Comparison of ENCODE assay signal across 10 cellular contexts in the genomic region with DNA sequence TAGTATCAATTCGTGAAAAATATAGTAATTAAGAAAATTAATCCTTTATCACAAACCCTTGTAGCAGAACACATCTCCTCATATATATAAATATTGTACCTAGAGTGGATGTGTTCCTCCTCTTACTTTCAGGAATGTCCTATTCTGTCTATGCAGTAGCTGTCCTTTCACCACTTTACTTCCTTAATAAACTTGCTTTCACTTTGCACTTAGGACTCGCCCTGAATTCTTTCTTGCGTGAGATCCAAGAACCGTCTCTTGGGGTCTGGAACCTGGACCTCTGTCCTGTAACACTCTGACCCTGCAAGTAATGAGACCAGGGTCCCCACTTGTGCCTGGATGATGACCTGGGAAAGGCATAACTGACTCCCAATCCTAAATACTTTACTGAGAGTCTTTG.
DNase-seq lines count a peak whose midpoint lies in the region; ATAC-seq and TF ChIP-seq lines count a peak whose summit lies in the region.
"Had no signal": no experiment of that assay in that cellular context is flagged by ENCODE, and none has a peak within 500 bp of the region (broad histone marks: within the 10 kb centered on the region; RNA-seq: fewer than 3 reads in every experiment).

No MANE protein-coding gene starts in this region.

- H3K36me3 Mint-ChIP-seq in T-helper 2 cell treated with Interferon-gamma antibody and Interleukin-4, amounts not matched to agents 5 μg/mL and 100 μg/mL, for 36 hours (ENCODE audit: low read depth): peaks cover 8% of the 10 kb centered on the region
- peaks cover 12% of the 10 kb centered on the region for H3K36me3 Mint-ChIP-seq in mesothelial cell of epicardium
- no peaks in the 10 kb centered on the region for H3K36me3 Mint-ChIP-seq in activated CD4-positive, alpha-beta memory T cell treated with anti-CD3 and anti-CD28 coated beads, Interleukin-2, amount 10 ng/mL, durations not matched to agents 7 days and 5 days (ENCODE audit: low read depth)

- H3K9ac ChIP-seq in endocrine pancreas (ENCODE audit: control insufficient read depth, insufficient read depth, low read length): no peak overlapping the region

- H3K27me3 ChIP-seq in endocrine pancreas (ENCODE audit: control insufficient read depth, insufficient read depth, low read length): no peaks in the 10 kb centered on the region
- H3K27me3 ChIP-seq in thyroid gland: no peaks in the 10 kb centered on the region

- peak overlapping the region; percentile 21 for H3K4me3 Mint-ChIP-seq in T-helper 2 cell treated with Interferon-gamma antibody and Interleukin-4, amounts not matched to agents 5 μg/mL and 100 μg/mL, for 36 hours
- peak overlapping the region; percentile 11 for H3K4me3 Mint-ChIP-seq in mesothelial cell of epicardium
- no peak overlapping the region for H3K4me3 Mint-ChIP-seq in activated CD4-positive, alpha-beta memory T cell treated with anti-CD3 and anti-CD28 coated beads, Interleukin-2, amount 10 ng/mL, durations not matched to agents 7 days and 5 days

- WGBS in thyroid gland, 2 donors: 19 to 27% methylated on average over 4 of the region's 4 CpGs

- intact Hi-C loops in thyroid gland (cut with DNase I): no loop called here

- H3K36me3 ChIP-seq in endocrine pancreas (ENCODE audit: control insufficient read depth, insufficient read depth, low read length) (no peaks in the 10 kb centered on the region), thyroid gland (no peaks in the 10 kb centered on the region)

- no peak for DNase-seq in T-helper 2 cell treated with Interferon-gamma antibody and Interleukin-4, amounts not matched to agents 5 μg/mL and 100 μg/mL, for 36 hours (ENCODE audit: low spot score)
- DNase-seq in T-helper 2 cell (no peak), mesothelial cell of epicardium (ENCODE audit: low spot score in 2 of 2, unreplicated experiment in 2 of 2) (no peak), thyroid gland (no peak), cerebellar cortex (ENCODE audit: low spot score) (no peak)
- DNase-seq in activated CD4-positive, alpha-beta memory T cell treated with anti-CD3 and anti-CD28 coated beads, Interleukin-2, amount 10 ng/mL, durations not matched to agents 7 days and 5 days: no peak
- DNase-seq: activated naive CD4-positive, alpha-beta T cell treated with Interleukin-2 at 50 U/mL for 16 hours; hippocampal formation had no signal

- no peak overlapping the region for H3K27ac Mint-ChIP-seq in T-helper 2 cell treated with Interferon-gamma antibody and Interleukin-4, amounts not matched to agents 5 μg/mL and 100 μg/mL, for 36 hours
- H3K27ac Mint-ChIP-seq in mesothelial cell of epicardium: peak overlapping the region; percentile 87
- no peak overlapping the region for H3K27ac Mint-ChIP-seq in activated CD4-positive, alpha-beta memory T cell treated with anti-CD3 and anti-CD28 coated beads, Interleukin-2, amount 10 ng/mL, durations not matched to agents 7 days and 5 days

- H3K4me3 ChIP-seq in endocrine pancreas (ENCODE audit: control insufficient read depth, insufficient read depth, low read length): peak overlapping the region; percentile 38
- peak overlapping the region in 1 of 3 donors; percentile 0 for H3K4me3 ChIP-seq in thyroid gland (replicated peaks in 1 of 3)

- no peak for TF ChIP-seq POLR2A in thyroid gland (IDR thresholded peaks at IDR 0.05)

- no peaks in the 10 kb centered on the region for H3K27me3 Mint-ChIP-seq in T-helper 2 cell treated with Interferon-gamma antibody and Interleukin-4, amounts not matched to agents 5 μg/mL and 100 μg/mL, for 36 hours (ENCODE audit: low read depth)
- H3K27me3 Mint-ChIP-seq in mesothelial cell of epicardium (ENCODE audit: low read depth): no peaks in the 10 kb centered on the region
- no peaks in the 10 kb centered on the region for H3K27me3 Mint-ChIP-seq in activated CD4-positive, alpha-beta memory T cell treated with anti-CD3 and anti-CD28 coated beads, Interleukin-2, amount 10 ng/mL, durations not matched to agents 7 days and 5 days

- no peak for TF ChIP-seq CTCF in mesothelial cell of epicardium (IDR thresholded peaks at IDR 0.05; ENCODE audit: unreplicated experiment)
- no peak for TF ChIP-seq CTCF in thyroid gland (IDR thresholded peaks at IDR 0.05)

- H3K9me3 Mint-ChIP-seq in T-helper 2 cell treated with Interferon-gamma antibody and Interleukin-4, amounts not matched to agents 5 μg/mL and 100 μg/mL, for 36 hours: no peaks in the 10 kb centered on the region
- peaks cover 4% of the 10 kb centered on the region for H3K9me3 Mint-ChIP-seq in mesothelial cell of epicardium
- no peaks in the 10 kb centered on the region for H3K9me3 Mint-ChIP-seq in activated CD4-positive, alpha-beta memory T cell treated with anti-CD3 and anti-CD28 coated beads, Interleukin-2, amount 10 ng/mL, durations not matched to agents 7 days and 5 days

- POLR2A ChIA-PET in activated CD4-positive, alpha-beta memory T cell treated with anti-CD3 and anti-CD28 coated beads, Interleukin-2, amount 10 ng/mL, durations not matched to agents 7 days and 5 days (lab: Charles Lee): interaction anchor here (1.2 kb wide), 1 partner anchor 9 kb away, joined by 4 read pairs; no protein-coding TSS in a partner anchor

- CTCF ChIA-PET in activated CD4-positive, alpha-beta memory T cell treated with anti-CD3 and anti-CD28 coated beads, Interleukin-2, amount 10 ng/mL, durations not matched to agents 7 days and 5 days (lab: Charles Lee): no interaction called here

- peak overlapping the region; percentile 51 to 73 (median 57) for H3K27ac ChIP-seq in thyroid gland

- ATAC-seq in HG03432 (IDR thresholded peaks at IDR 0.05; ENCODE audit: unreplicated experiment): no peak

- H3K9me3 ChIP-seq in endocrine pancreas (ENCODE audit: control insufficient read depth, low read length) (no peaks in the 10 kb centered on the region), thyroid gland (no peaks in the 10 kb centered on the region)

- peaks cover 15% of the 10 kb centered on the region for H3K4me1 Mint-ChIP-seq in T-helper 2 cell treated with Interferon-gamma antibody and Interleukin-4, amounts not matched to agents 5 μg/mL and 100 μg/mL, for 36 hours (ENCODE audit: low read depth)
- peaks cover 43% of the 10 kb centered on the region for H3K4me1 Mint-ChIP-seq in mesothelial cell of epicardium
- H3K4me1 Mint-ChIP-seq in activated CD4-positive, alpha-beta memory T cell treated with anti-CD3 and anti-CD28 coated beads, Interleukin-2, amount 10 ng/mL, durations not matched to agents 7 days and 5 days: peaks cover 6% of the 10 kb centered on the region

- H3K4me1 ChIP-seq in endocrine pancreas (ENCODE audit: control insufficient read depth, insufficient read depth, low read length): peaks cover 6% of the 10 kb centered on the region
- peaks cover 5 to 31% of the 10 kb centered on the region in 2 donors for H3K4me1 ChIP-seq in thyroid gland
